ENCODE assay signal across 1 cellular context in genomic region chr2:121649652-121650553, GRCh38.
TF ChIP-seq lines count a peak whose summit lies in the region.

No MANE protein-coding gene starts in this region.

TF ChIP-seq in WTC11, 78 proteins besides CTCF, POLR2A, EP300 and RAD21 (continued from another document):
- TF ChIP-seq ZBTB43 (CRISPR knock-in tag; IDR thresholded peaks at IDR 0.05) (0 out of 2 replicates have a peak, but pooled peaks have one; percentile 45), CREB1 (CRISPR knock-in tag; IDR thresholded peaks at IDR 0.05) (peak; percentile 63; the same call in 1 of the 2 replicates), HMGXB4 (CRISPR knock-in tag; IDR thresholded peaks at IDR 0.05) (peak; percentile 40; the same call in 1 of the 2 replicates), E2F5 (CRISPR knock-in tag; IDR thresholded peaks at IDR 0.05) (0 out of 2 replicates have a peak, but pooled peaks have one; percentile 7), SP1 (CRISPR knock-in tag; conservative IDR thresholded peaks at IDR 0.05) (peak; percentile 50)
